Comparison of ENCODE assay signal across 22 cellular contexts in genomic region chr12:46230985-46231384, GRCh38. TPM values are rescaled to one million over a fixed set of nuclear protein-coding genes. Genes with fewer than 3 reads are reported as not detected.
DNase-seq lines count a peak whose midpoint lies in the region; ATAC-seq and TF ChIP-seq lines count a peak whose summit lies in the region.
"Had no signal": no experiment of that assay in that cellular context is flagged by ENCODE, and none has a peak within 500 bp of the region (broad histone marks: within the 10 kb centered on the region; RNA-seq: fewer than 3 reads in every experiment).

No MANE protein-coding gene starts in this region.

- no peak for TF ChIP-seq CTCF in CD8-positive, alpha-beta T cell (IDR thresholded peaks at IDR 0.05)
- TF ChIP-seq CTCF in Caco-2 (IDR thresholded peaks at IDR 0.05; ENCODE audit: insufficient read depth in 1 of 2, low read depth in 1 of 2, low read length in 1 of 2, severe bottlenecking in 1 of 2, unreplicated experiment in 1 of 2): no peak

- H3K36me3 Mint-ChIP-seq in activated CD4-positive, alpha-beta T cell treated with anti-CD3 and anti-CD28 coated beads for 36 hours (ENCODE audit: low read depth): peaks cover 84% of the 10 kb centered on the region
- H3K36me3 Mint-ChIP-seq in CD8-positive, alpha-beta T cell: peaks cover 83% of the 10 kb centered on the region
- peaks cover 94% of the 10 kb centered on the region for H3K36me3 Mint-ChIP-seq in activated T-helper 17 cell treated with anti-CD3 and anti-CD28 coated beads, Interleukin-2, amount 50 U/mL, for 72 hours (ENCODE audit: low read depth)
- H3K36me3 Mint-ChIP-seq in naive thymus-derived CD8-positive, alpha-beta T cell: peaks cover 21 to 86% (median 59%) of the 10 kb centered on the region in 3 donors
- peaks cover 81% of the 10 kb centered on the region for H3K36me3 Mint-ChIP-seq in Caco-2 (ENCODE audit: insufficient read depth, unreplicated experiment)

- H3K36me3 ChIP-seq in CD8-positive, alpha-beta T cell (ENCODE audit: insufficient read depth, low read length): peaks cover 25% of the 10 kb centered on the region
- peaks cover 2% of the 10 kb centered on the region; the same call in 1 of the 2 replicates for H3K36me3 ChIP-seq in Caco-2 (ENCODE audit: control insufficient read depth, insufficient read depth, low read length)

- DNase-seq in activated CD4-positive, alpha-beta T cell treated with anti-CD3 and anti-CD28 coated beads for 36 hours: no peak
- DNase-seq in activated CD4-positive, alpha-beta T cell treated with anti-CD3 and anti-CD28 coated beads, Interleukin-2, amount 50 U/mL, for 1 hour: no peak
- DNase-seq in CD8-positive, alpha-beta T cell: no peak
- no peak for DNase-seq in naive thymus-derived CD8-positive, alpha-beta T cell
- DNase-seq in Caco-2: no peak
- DNase-seq: activated CD4-positive, alpha-beta T cell treated with anti-CD3 and anti-CD28 coated beads for 4 hours; Calu3; H9; KBM-7; lower lobe of right lung; MM.1S; NCI-H1417 treated with DMSO at 0.1 percent for 48 hours; NCI-H524; SIG-M5 had no signal

- ATAC-seq in activated CD4-positive, alpha-beta T cell treated with anti-CD3 and anti-CD28 coated beads for 36 hours: peak; percentile 95
- ATAC-seq in CD8-positive, alpha-beta T cell: peak; percentile 41
- peak; percentile 98 for ATAC-seq in activated T-helper 17 cell treated with anti-CD3 and anti-CD28 coated beads, Interleukin-2, amount 50 U/mL, for 72 hours (replicated peaks)
- peak in 1 of 2 donors; percentile 36 for ATAC-seq in naive thymus-derived CD8-positive, alpha-beta T cell
- ATAC-seq in GM21786 (IDR thresholded peaks at IDR 0.05; ENCODE audit: unreplicated experiment) (no peak), HG03097 (IDR thresholded peaks at IDR 0.05; ENCODE audit: low FRiP score, unreplicated experiment) (no peak)
- ATAC-seq: lower lobe of right lung, Panc1, sciatic nerve had no signal

- H3K9me3 ChIP-seq in CD8-positive, alpha-beta T cell (ENCODE audit: low read length): no peaks in the 10 kb centered on the region
- H3K9me3 ChIP-seq in Caco-2: no peaks in the 10 kb centered on the region
- H3K9me3 ChIP-seq: lower lobe of right lung had no signal

- CTCF ChIA-PET in activated CD4-positive, alpha-beta T cell treated with anti-CD3 and anti-CD28 coated beads for 36 hours (lab: Charles Lee): no interaction called here
- CTCF ChIA-PET in CD8-positive, alpha-beta T cell (lab: Charles Lee): no interaction called here
- CTCF ChIA-PET in Caco-2 (lab: Charles Lee): no interaction called here

- H3K27ac ChIP-seq in CD8-positive, alpha-beta T cell (ENCODE audit: low read depth, low read length): no peak overlapping the region
- H3K27ac ChIP-seq: epithelial cell of prostate, lower lobe of right lung had no signal

- H3K27ac Mint-ChIP-seq in activated CD4-positive, alpha-beta T cell treated with anti-CD3 and anti-CD28 coated beads for 36 hours: no peak overlapping the region
- H3K27ac Mint-ChIP-seq in CD8-positive, alpha-beta T cell: peak overlapping the region; percentile 12
- peak overlapping the region; percentile 83 for H3K27ac Mint-ChIP-seq in activated T-helper 17 cell treated with anti-CD3 and anti-CD28 coated beads, Interleukin-2, amount 50 U/mL, for 72 hours
- H3K27ac Mint-ChIP-seq in naive thymus-derived CD8-positive, alpha-beta T cell: peak overlapping the region; percentile 34 to 97 (median 81)
- H3K27ac Mint-ChIP-seq in Caco-2 (ENCODE audit: unreplicated experiment): no peak overlapping the region
- H3K27ac Mint-ChIP-seq: brain, type B pancreatic cell had no signal

- peaks cover 3% of the 10 kb centered on the region for H3K9me3 Mint-ChIP-seq in activated CD4-positive, alpha-beta T cell treated with anti-CD3 and anti-CD28 coated beads for 36 hours (ENCODE audit: low read depth)
- H3K9me3 Mint-ChIP-seq in CD8-positive, alpha-beta T cell: no peaks in the 10 kb centered on the region
- H3K9me3 Mint-ChIP-seq in activated T-helper 17 cell treated with anti-CD3 and anti-CD28 coated beads, Interleukin-2, amount 50 U/mL, for 72 hours: no peaks in the 10 kb centered on the region
- H3K9me3 Mint-ChIP-seq in naive thymus-derived CD8-positive, alpha-beta T cell: no peaks in the 10 kb centered on the region
- H3K9me3 Mint-ChIP-seq in Caco-2 (ENCODE audit: unreplicated experiment): no peaks in the 10 kb centered on the region
- H3K9me3 Mint-ChIP-seq: brain, H9, type B pancreatic cell had no signal

- intact Hi-C loops in activated CD4-positive, alpha-beta T cell treated with anti-CD3 and anti-CD28 coated beads for 36 hours (cut with DNase I, micrococcal nuclease): loop anchor here (1.0 kb wide), 4 partner anchors 13 to 35 kb away; no protein-coding TSS in a partner anchor
- intact Hi-C loops in CD8-positive, alpha-beta T cell (cut with DNase I, micrococcal nuclease): loop anchor here in 1 of 2 experiments (2.0 kb wide), 1 partner anchor 16 kb away; no protein-coding TSS in a partner anchor
- intact Hi-C loops in Caco-2 (cut with micrococcal nuclease; ENCODE audit: unreplicated experiment): no loop called here

- POLR2A ChIA-PET in activated CD4-positive, alpha-beta T cell treated with anti-CD3 and anti-CD28 coated beads for 36 hours (lab: Charles Lee): interaction anchor here (0.7 to 1.6 kb wide), 5 partner anchors 9 to 580 kb away, joined by 3 to 7 read pairs (median 4); no protein-coding TSS in a partner anchor
- POLR2A ChIA-PET in CD8-positive, alpha-beta T cell (lab: Charles Lee): interaction anchor here (0.7 to 1.1 kb wide), 2 partner anchors 16 to 38 kb away, joined by 3 read pairs; partner anchors contain the start of gene SLC38A1
- POLR2A ChIA-PET in naive thymus-derived CD8-positive, alpha-beta T cell (lab: Charles Lee): no interaction called here
- POLR2A ChIA-PET in Caco-2 (lab: Charles Lee): no interaction called here

- no TSS peak for BruUV-seq in Caco-2 (replicated peaks; lab: Mats Ljungman, UMichigan)

- H3K27me3 ChIP-seq in CD8-positive, alpha-beta T cell (ENCODE audit: insufficient read depth, low read length): no peaks in the 10 kb centered on the region
- H3K27me3 ChIP-seq in Caco-2 (replicated peaks; ENCODE audit: control insufficient read depth, insufficient read depth, low read length): no peaks in the 10 kb centered on the region

- peaks cover 63% of the 10 kb centered on the region for H3K4me1 Mint-ChIP-seq in activated CD4-positive, alpha-beta T cell treated with anti-CD3 and anti-CD28 coated beads for 36 hours
- H3K4me1 Mint-ChIP-seq in CD8-positive, alpha-beta T cell (ENCODE audit: low read depth): peaks cover 83% of the 10 kb centered on the region
- peaks cover 21% of the 10 kb centered on the region for H3K4me1 Mint-ChIP-seq in activated T-helper 17 cell treated with anti-CD3 and anti-CD28 coated beads, Interleukin-2, amount 50 U/mL, for 72 hours
- peaks cover 29 to 86% (median 74%) of the 10 kb centered on the region in 4 donors for H3K4me1 Mint-ChIP-seq in naive thymus-derived CD8-positive, alpha-beta T cell
- H3K4me1 Mint-ChIP-seq in Caco-2 (ENCODE audit: low read depth, unreplicated experiment): peaks cover 7% of the 10 kb centered on the region
- H3K4me1 Mint-ChIP-seq: H9 had no signal

- peaks cover 42% of the 10 kb centered on the region for H3K4me1 ChIP-seq in CD8-positive, alpha-beta T cell (ENCODE audit: insufficient read depth, low read length)
- no peaks in the 10 kb centered on the region for H3K4me1 ChIP-seq in Caco-2

- H3K4me3 ChIP-seq in CD8-positive, alpha-beta T cell (ENCODE audit: low read depth, low read length): no peak overlapping the region
- H3K4me3 ChIP-seq in Caco-2 (ENCODE audit: low read depth, low read length): no peak overlapping the region
- H3K4me3 ChIP-seq: lower lobe of right lung had no signal

- H3K4me3 Mint-ChIP-seq in activated CD4-positive, alpha-beta T cell treated with anti-CD3 and anti-CD28 coated beads for 36 hours: no peak overlapping the region
- no peak overlapping the region for H3K4me3 Mint-ChIP-seq in CD8-positive, alpha-beta T cell
- H3K4me3 Mint-ChIP-seq in activated T-helper 17 cell treated with anti-CD3 and anti-CD28 coated beads, Interleukin-2, amount 50 U/mL, for 72 hours: no peak overlapping the region
- H3K4me3 Mint-ChIP-seq in naive thymus-derived CD8-positive, alpha-beta T cell: peak overlapping the region in 2 of 10 donors; percentile 11 to 52
- no peak overlapping the region for H3K4me3 Mint-ChIP-seq in Caco-2 (ENCODE audit: unreplicated experiment)
- H3K4me3 Mint-ChIP-seq: brain, H9, type B pancreatic cell had no signal

- H3K27me3 Mint-ChIP-seq in activated CD4-positive, alpha-beta T cell treated with anti-CD3 and anti-CD28 coated beads for 36 hours: no peaks in the 10 kb centered on the region
- no peaks in the 10 kb centered on the region for H3K27me3 Mint-ChIP-seq in CD8-positive, alpha-beta T cell (ENCODE audit: low read depth)
- H3K27me3 Mint-ChIP-seq in activated T-helper 17 cell treated with anti-CD3 and anti-CD28 coated beads, Interleukin-2, amount 50 U/mL, for 72 hours: no peaks in the 10 kb centered on the region
- no peaks in the 10 kb centered on the region for H3K27me3 Mint-ChIP-seq in naive thymus-derived CD8-positive, alpha-beta T cell
- H3K27me3 Mint-ChIP-seq in Caco-2 (ENCODE audit: insufficient read depth, unreplicated experiment): no peaks in the 10 kb centered on the region
- H3K27me3 Mint-ChIP-seq: brain, type B pancreatic cell had no signal

RNA-seq across cellular contexts. Expression of gene SLC38A1, which starts 37.9 kb away (rescaled TPM):
- 100 to 1,000 TPM; 167 to 180 TPM for total RNA-seq in activated CD4-positive, alpha-beta T cell treated with anti-CD3 and anti-CD28 coated beads for 36 hours
- total RNA-seq in CD8-positive, alpha-beta T cell: 100 to 1,000 TPM; 440 to 464 TPM
- total RNA-seq in activated T-helper 17 cell treated with anti-CD3 and anti-CD28 coated beads, Interleukin-2, amount 50 U/mL, for 72 hours: 100 to 1,000 TPM; 161 to 192 TPM
- 100 to 1,000 TPM; 323 to 343 TPM for total RNA-seq in naive thymus-derived CD8-positive, alpha-beta T cell
- polyA plus RNA-seq in naive thymus-derived CD8-positive, alpha-beta T cell: 100 to 1,000 TPM; 255 to 308 (median 264) TPM
- 245 and 259 TPM in 2 replicates for total RNA-seq in Caco-2 (2022)

Comparison
In these comparisons a context has a peak if more than half of its experiments do, and no peak if none do; other contexts are left out.
1. ATAC-seq: peak in activated CD4-positive, alpha-beta T cell treated with anti-CD3 and anti-CD28 coated beads for 36 hours (single experiment), CD8-positive, alpha-beta T cell (single experiment) and activated T-helper 17 cell treated with anti-CD3 and anti-CD28 coated beads, Interleukin-2, amount 50 U/mL, for 72 hours (single experiment); none in GM21786 (single experiment) and HG03097 (single experiment).
2. H3K27ac Mint-ChIP-seq: peak in CD8-positive, alpha-beta T cell (single experiment), activated T-helper 17 cell treated with anti-CD3 and anti-CD28 coated beads, Interleukin-2, amount 50 U/mL, for 72 hours (single experiment) and naive thymus-derived CD8-positive, alpha-beta T cell (10 of 10); none in activated CD4-positive, alpha-beta T cell treated with anti-CD3 and anti-CD28 coated beads for 36 hours (single experiment) and Caco-2 (single experiment).
3. POLR2A ChIA-PET loops: an anchor here in activated CD4-positive, alpha-beta T cell treated with anti-CD3 and anti-CD28 coated beads for 36 hours (0.7 to 1.6 kb wide) and CD8-positive, alpha-beta T cell (0.7 to 1.1 kb wide); none called in naive thymus-derived CD8-positive, alpha-beta T cell and Caco-2.